ENCODE assay signal across 22 cellular contexts in the genomic region with DNA sequence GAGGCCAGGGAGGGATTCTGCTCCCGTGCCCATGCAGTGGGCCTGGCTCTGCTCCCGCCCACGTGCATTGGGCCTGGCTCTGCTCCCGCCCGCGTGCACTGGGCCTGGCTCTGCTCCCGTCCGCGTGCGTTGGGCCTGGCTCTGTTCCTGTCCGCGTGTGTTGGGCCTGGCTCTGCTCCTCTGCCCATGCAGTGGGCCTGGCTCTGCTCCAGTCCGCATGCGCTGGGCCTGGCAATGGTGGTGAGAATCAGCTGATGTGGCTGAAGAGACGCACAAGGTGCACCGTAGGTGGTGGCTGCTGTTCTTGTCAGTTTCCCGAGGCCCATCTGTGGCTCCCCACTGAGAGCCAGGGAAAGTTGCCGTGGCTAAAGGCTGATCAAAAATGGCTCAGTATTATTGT.
"Had no signal": no experiment of that assay in that cellular context is flagged by ENCODE, and none has a peak within 500 bp of the region (broad histone marks: within the 10 kb centered on the region; RNA-seq: fewer than 3 reads in every experiment).

No MANE protein-coding gene starts in this region.

- DNase-seq: colonic mucosa; effector CD8-positive, alpha-beta T cell; endodermal cell; foreskin melanocyte; glutamatergic neuron; heart right ventricle; hypothalamus; left ventricle myocardium superior; lower lobe of right lung; natural killer cell; psoas muscle; right cardiac atrium; sigmoid colon; stimulated activated CD4-positive, alpha-beta T cell treated with anti-CD3 and anti-CD28 coated beads, Interleukin-2, amount 100 ng/mL, for 24 hours; stimulated activated CD4-positive, alpha-beta T cell treated with anti-CD3 and anti-CD28 coated beads, Interleukin-4, amount 100 ng/mL, for 4 hours; stimulated activated naive CD8-positive, alpha-beta T cell treated with anti-CD3 and anti-CD28 coated beads, Interleukin-15, Interleukin-2, amounts not matched to agents 100 U/mL and 50 U/mL, for 24 hours; testis had no signal

- H3K27ac ChIP-seq: colonic mucosa, esophagus muscularis mucosa, heart right ventricle, lower lobe of right lung, psoas muscle, sigmoid colon, testis, tibial artery had no signal

- H3K27ac Mint-ChIP-seq: dendritic cell treated with granulocyte-macrophage colony-stimulating factor and Interleukin-4, amounts not matched to agents 40 ng/mL and 50 ng/mL, for 4 days; endodermal cell; natural killer cell; stimulated activated memory B cell treated with anti-CD40 and anti-IgM and Interleukin-4, amounts not matched to agents 10 μg/mL and 1 μg/mL and 100 μg/mL, for 72 hours; type B pancreatic cell had no signal

- H3K36me3 ChIP-seq: colonic mucosa, esophagus muscularis mucosa, heart right ventricle, lower lobe of right lung, sigmoid colon, tibial artery had no signal

- H3K9me3 Mint-ChIP-seq: dendritic cell treated with granulocyte-macrophage colony-stimulating factor and Interleukin-4, amounts not matched to agents 40 ng/mL and 50 ng/mL, for 4 days; endodermal cell; natural killer cell; stimulated activated memory B cell treated with anti-CD40 and anti-IgM and Interleukin-4, amounts not matched to agents 10 μg/mL and 1 μg/mL and 100 μg/mL, for 72 hours; type B pancreatic cell had no signal

- H3K27me3 Mint-ChIP-seq: stimulated activated memory B cell treated with anti-CD40 and anti-IgM and Interleukin-4, amounts not matched to agents 10 μg/mL and 1 μg/mL and 100 μg/mL, for 72 hours had no signal

- H3K4me3 ChIP-seq: colonic mucosa, esophagus muscularis mucosa, heart right ventricle, lower lobe of right lung, psoas muscle, sigmoid colon, testis, tibial artery had no signal

- H3K4me3 Mint-ChIP-seq: dendritic cell treated with granulocyte-macrophage colony-stimulating factor and Interleukin-4, amounts not matched to agents 40 ng/mL and 50 ng/mL, for 4 days; endodermal cell; natural killer cell; stimulated activated memory B cell treated with anti-CD40 and anti-IgM and Interleukin-4, amounts not matched to agents 10 μg/mL and 1 μg/mL and 100 μg/mL, for 72 hours; type B pancreatic cell had no signal

- H3K9me3 ChIP-seq: colonic mucosa, esophagus muscularis mucosa, heart right ventricle, lower lobe of right lung, psoas muscle, sigmoid colon, testis, tibial artery had no signal

- H3K4me1 Mint-ChIP-seq: endodermal cell; natural killer cell; stimulated activated memory B cell treated with anti-CD40 and anti-IgM and Interleukin-4, amounts not matched to agents 10 μg/mL and 1 μg/mL and 100 μg/mL, for 72 hours had no signal

- H3K4me1 ChIP-seq: colonic mucosa, esophagus muscularis mucosa, heart right ventricle, lower lobe of right lung, psoas muscle, sigmoid colon, tibial artery had no signal

- H3K27me3 ChIP-seq: colonic mucosa, testis had no signal

- H3K36me3 Mint-ChIP-seq: natural killer cell; stimulated activated memory B cell treated with anti-CD40 and anti-IgM and Interleukin-4, amounts not matched to agents 10 μg/mL and 1 μg/mL and 100 μg/mL, for 72 hours; type B pancreatic cell had no signal

- ATAC-seq: left ventricle myocardium superior; lower lobe of right lung; natural killer cell; psoas muscle; right cardiac atrium; stimulated activated memory B cell treated with anti-CD40 and anti-IgM and Interleukin-4, amounts not matched to agents 10 μg/mL and 1 μg/mL and 100 μg/mL, for 72 hours; stimulated activated naive CD8-positive, alpha-beta T cell treated with anti-CD3 and anti-CD28 coated beads, Interleukin-15, Interleukin-2, amounts not matched to agents 100 U/mL and 50 U/mL, for 24 hours had no signal
